Comparison of ENCODE assay signal across 1 cellular context in the genomic region with DNA sequence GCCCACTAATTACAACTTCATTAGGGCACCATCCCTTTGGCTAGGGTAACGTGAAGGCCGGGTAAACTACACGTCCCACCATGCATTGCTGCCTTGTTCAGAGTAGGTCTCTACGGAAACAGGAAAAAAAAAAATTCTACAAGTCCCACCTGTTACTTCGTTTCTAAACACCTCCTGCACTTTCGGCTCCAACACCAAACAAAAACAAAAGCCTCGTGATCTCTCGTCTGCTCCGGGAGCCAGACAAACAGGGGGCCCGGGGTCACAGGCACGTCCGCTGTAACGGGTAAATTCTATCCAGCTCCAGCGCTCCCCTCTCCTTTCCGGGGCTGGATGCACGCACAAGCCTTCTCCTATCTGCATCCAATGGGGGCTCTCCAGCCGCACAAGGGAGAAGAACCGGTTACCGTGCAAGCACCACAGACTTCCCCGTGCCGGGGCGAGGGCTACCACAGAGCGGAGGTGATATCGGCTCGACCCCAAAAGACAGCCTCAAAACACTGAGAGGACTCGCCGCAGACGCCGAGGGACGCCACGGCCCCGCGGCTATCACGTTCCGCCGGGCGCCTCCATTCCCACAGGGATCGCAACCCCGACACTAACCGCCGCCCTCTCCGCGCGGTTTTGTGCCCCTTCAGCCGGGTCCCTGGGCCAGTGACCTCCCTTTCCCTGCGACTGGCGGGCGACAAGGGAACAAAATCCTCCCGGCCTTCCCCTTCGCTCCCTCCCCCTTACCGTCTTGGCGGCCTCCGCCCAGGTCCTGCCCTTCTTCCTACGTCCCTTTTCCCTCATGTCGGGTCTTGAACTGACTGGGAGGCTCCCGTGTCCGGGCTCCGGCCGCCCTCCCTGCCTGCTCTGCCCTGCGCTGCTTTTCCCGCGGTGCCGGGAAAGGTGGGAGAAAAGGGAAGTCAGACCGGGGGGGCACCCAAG.
TF ChIP-seq lines count a peak whose summit lies in the region.

No MANE protein-coding gene starts in this region.

TF ChIP-seq in IMR-90, 13 proteins besides CTCF, POLR2A, EP300 and RAD21:
- TF ChIP-seq SMC3 (IDR thresholded peaks at IDR 0.05; ENCODE audit: low read depth, low read length): no peak
- 0 out of 2 replicates have a peak, but pooled peaks have one; percentile 13 for TF ChIP-seq MAZ (IDR thresholded peaks at IDR 0.05; ENCODE audit: borderline replicate concordance, low read depth, low read length)
- no peak for TF ChIP-seq CEBPB (IDR thresholded peaks at IDR 0.05; ENCODE audit: low read depth, low read length)
